8 cellular contexts compared by ENCODE assay signal in genomic region chr3:31132132-31132769, GRCh38.
DNase-seq lines count a peak whose midpoint lies in the region; ATAC-seq and TF ChIP-seq lines count a peak whose summit lies in the region.

No MANE protein-coding gene starts in this region.

- H3K27ac ChIP-seq in ascending aorta, result no peak overlapping the region

- TF ChIP-seq CTCF in Caco-2 (IDR thresholded peaks at IDR 0.05; ENCODE audit: insufficient read depth in 1 of 2, low read depth in 1 of 2, low read length in 1 of 2, severe bottlenecking in 1 of 2, unreplicated experiment in 1 of 2) (peak; percentile 63 to 69), ascending aorta (IDR thresholded peaks at IDR 0.05) (peak; percentile 12 to 43 (median 33))

- intact Hi-C loops in Caco-2 (cut with micrococcal nuclease; ENCODE audit: unreplicated experiment), result loop anchor here (1.0 to 2.0 kb wide), 5 partner anchors 122 to 1119 kb away; no protein-coding TSS in a partner anchor
- intact Hi-C loops in ascending aorta (cut with DNase I), result loop anchor here (2.0 kb wide), 1 partner anchor 363 kb away; no protein-coding TSS in a partner anchor

- H3K27me3 ChIP-seq in Caco-2 (replicated peaks; ENCODE audit: control insufficient read depth, insufficient read depth, low read length) (no peaks in the 10 kb centered on the region), ascending aorta (no peaks in the 10 kb centered on the region)

- no TSS peak for BruUV-seq in Caco-2 (replicated peaks; lab: Mats Ljungman, UMichigan)

- H3K36me3 ChIP-seq in Caco-2 (ENCODE audit: control insufficient read depth, insufficient read depth, low read length) (no peaks in the 10 kb centered on the region), ascending aorta (no peaks in the 10 kb centered on the region)

- 0 out of 2 replicates have a peak, but pooled peaks cover 4% of the 10 kb centered on the region for H3K9me3 ChIP-seq in Caco-2
- no peaks in the 10 kb centered on the region for H3K9me3 ChIP-seq in ascending aorta

- ATAC-seq in GM19035 (IDR thresholded peaks at IDR 0.05; ENCODE audit: unreplicated experiment), result peak; percentile 71

- DNase-seq in Caco-2 (peak in 1 of 2 experiments; percentile 60), HT-29 (ENCODE audit: low spot score) (peak; percentile 47), ascending aorta (ENCODE audit: low spot score in 2 of 2) (no peak), kidney glomerular epithelial cell (lab: John Stamatoyannopoulos, UW) (peak; percentile 77), NCI-H510A (lab: John Stamatoyannopoulos, UW) (no peak)
- no peak for DNase-seq in activated CD4-positive, CD25-positive, alpha-beta regulatory T cell (lab: John Stamatoyannopoulos, UW)
- no peak for DNase-seq in activated naive CD4-positive, alpha-beta T cell treated with Interleukin-2 at 50 U/mL for 16 hours

- H3K36me3 Mint-ChIP-seq in Caco-2 (ENCODE audit: insufficient read depth, unreplicated experiment), result no peaks in the 10 kb centered on the region

- H3K4me1 Mint-ChIP-seq in Caco-2 (ENCODE audit: low read depth, unreplicated experiment), result no peaks in the 10 kb centered on the region

- no peaks in the 10 kb centered on the region for H3K27me3 Mint-ChIP-seq in Caco-2 (ENCODE audit: insufficient read depth, unreplicated experiment)

- H3K4me3 ChIP-seq in Caco-2 (ENCODE audit: low read depth, low read length) (no peak overlapping the region), ascending aorta (no peak overlapping the region)

- no peak overlapping the region for H3K27ac Mint-ChIP-seq in Caco-2 (ENCODE audit: unreplicated experiment)

- POLR2A ChIA-PET in Caco-2 (lab: Charles Lee), result no interaction called here

- H3K9me3 Mint-ChIP-seq in Caco-2 (ENCODE audit: unreplicated experiment), result no peaks in the 10 kb centered on the region

- no peak overlapping the region for H3K4me3 Mint-ChIP-seq in Caco-2 (ENCODE audit: unreplicated experiment)

- peaks cover 8% of the 10 kb centered on the region for H3K4me1 ChIP-seq in Caco-2
- H3K4me1 ChIP-seq in ascending aorta, result no peaks in the 10 kb centered on the region

- CTCF ChIA-PET in Caco-2 (lab: Charles Lee), result interaction anchor here (0.6 to 1.7 kb wide), 6 partner anchors 10 to 400 kb away, joined by 3 to 14 read pairs (median 4); no protein-coding TSS in a partner anchor

Comparison
In these comparisons a context has a peak if more than half of its experiments do, and no peak if none do; other contexts are left out.
1. DNase-seq: peak in HT-29 (single experiment) and kidney glomerular epithelial cell (single experiment); none in ascending aorta (0 of 2), activated CD4-positive, CD25-positive, alpha-beta regulatory T cell (0 of 4), NCI-H510A (single experiment) and activated naive CD4-positive, alpha-beta T cell treated with Interleukin-2 at 50 U/mL for 16 hours (single experiment).